Comparison of ENCODE assay signal across 27 cellular contexts in the genomic region with DNA sequence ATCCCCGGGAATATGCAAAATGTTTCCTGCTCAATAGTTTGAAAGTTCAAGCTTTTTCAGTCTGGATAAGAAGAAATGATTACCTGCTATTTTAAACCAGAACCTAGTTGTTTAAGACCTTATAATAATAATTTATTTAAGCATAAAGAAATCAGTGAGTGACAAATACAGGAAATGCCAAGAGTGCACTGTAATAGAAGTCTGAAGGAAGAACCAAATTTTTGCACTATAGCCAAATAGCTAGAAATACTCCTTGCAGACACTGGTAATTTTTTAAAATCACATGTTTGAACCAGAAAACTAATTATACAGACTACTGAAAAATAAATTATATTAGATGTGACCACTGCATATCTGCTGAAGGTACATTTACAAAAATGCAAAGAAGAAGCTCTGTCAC.
DNase-seq lines count a peak whose midpoint lies in the region; ATAC-seq, FAIRE-seq and TF ChIP-seq lines count a peak whose summit lies in the region.
"Had no signal": no experiment of that assay in that cellular context is flagged by ENCODE, and none has a peak within 500 bp of the region (broad histone marks: within the 10 kb centered on the region; RNA-seq: fewer than 3 reads in every experiment).

No MANE protein-coding gene starts in this region.

- H3K27me3 ChIP-seq in A673 (replicated peaks; ENCODE audit: insufficient read depth, low read depth, low read length, poor library complexity), result no peaks in the 10 kb centered on the region
- no peaks in the 10 kb centered on the region for H3K27me3 ChIP-seq in bronchial epithelial cell (ENCODE audit: control insufficient read depth, insufficient read depth, low read length)
- no peaks in the 10 kb centered on the region for H3K27me3 ChIP-seq in foreskin keratinocyte
- H3K27me3 ChIP-seq: adrenal gland, heart right ventricle, tibial artery had no signal

- ATAC-seq in foreskin keratinocyte (peak; percentile 27), GM19397 (IDR thresholded peaks at IDR 0.05; ENCODE audit: unreplicated experiment) (no peak)
- ATAC-seq: activated T-helper 17 cell treated with anti-CD3 and anti-CD28 coated beads, Interleukin-2, amount 50 U/mL, for 72 hours; heart right ventricle; psoas muscle; stimulated activated effector memory CD8-positive, alpha-beta T cell treated with anti-CD3 and anti-CD28 coated beads, Interleukin-12 subunit alpha, Interleukin-12 subunit beta, amount 100 ng/mL, for 72 hours had no signal

- POLR2A ChIA-PET in A673 (lab: Charles Lee; ENCODE audit: low non-redundant PET), result interaction anchor here (0.6 kb wide), 2 partner anchors 50 to 463 kb away, joined by 3 read pairs; no protein-coding TSS in a partner anchor

- CTCF ChIA-PET in A673 (lab: Charles Lee), result interaction anchor here (0.7 to 2.0 kb wide), 2 partner anchors 25 to 248 kb away, joined by 3 to 15 read pairs; no protein-coding TSS in a partner anchor

- peaks cover 4% of the 10 kb centered on the region for H3K36me3 ChIP-seq in A673 (ENCODE audit: insufficient read depth, low read length, poor library complexity, severe bottlenecking)
- H3K36me3 ChIP-seq in bronchial epithelial cell (ENCODE audit: control insufficient read depth, insufficient read depth, low read length), result no peaks in the 10 kb centered on the region
- H3K36me3 ChIP-seq: adrenal gland had no signal

- intact Hi-C loops in A673 (cut with micrococcal nuclease; ENCODE audit: unreplicated experiment), result loop anchor here (10.0 kb wide), 3 partner anchors 115 to 845 kb away; no protein-coding TSS in a partner anchor

- H3K4me1 ChIP-seq in A673 (ENCODE audit: insufficient read depth, low read length, poor library complexity, severe bottlenecking) (peaks cover 36% of the 10 kb centered on the region), foreskin keratinocyte (peaks cover 6% of the 10 kb centered on the region)
- H3K4me1 ChIP-seq: adrenal gland, psoas muscle had no signal

- H3K9me3 ChIP-seq in A673 (ENCODE audit: low read depth, low read length, poor library complexity, severe bottlenecking), result no peaks in the 10 kb centered on the region
- H3K9me3 ChIP-seq: adrenal gland, heart right ventricle, psoas muscle, tibial artery had no signal

- no peak for FAIRE-seq in bronchial epithelial cell (lab: Jason Lieb, UNC)
- FAIRE-seq: colon, GM19239, islet of Langerhans had no signal

- no peak overlapping the region for H3K4me3 ChIP-seq in A673 (ENCODE audit: low read depth, low read length, poor library complexity, severe bottlenecking)
- H3K4me3 ChIP-seq in bronchial epithelial cell (ENCODE audit: low read depth, low read length), result no peak overlapping the region
- H3K4me3 ChIP-seq: adrenal gland, heart right ventricle, psoas muscle, tibial artery had no signal

- TF ChIP-seq CTCF in A673 (conservative IDR thresholded peaks at IDR 0.05; ENCODE audit: low read depth, low read length), result no peak
- no peak for TF ChIP-seq CTCF in bronchial epithelial cell (IDR thresholded peaks at IDR 0.05; ENCODE audit: insufficient read depth, low read length, severe bottlenecking)
- TF ChIP-seq CTCF in foreskin keratinocyte (conservative IDR thresholded peaks at IDR 0.05), result no peak

- H3K27ac ChIP-seq in A673 (ENCODE audit: low read depth, low read length, poor library complexity, severe bottlenecking) (peak overlapping the region; percentile 41), foreskin keratinocyte (no peak overlapping the region)
- H3K27ac ChIP-seq: adrenal gland, heart right ventricle, psoas muscle, tibial artery had no signal

- BruUV-seq in A673 (replicated peaks; lab: Mats Ljungman, UMichigan), result no TSS peak

- DNase-seq in A673 (ENCODE audit: low spot score) (peak; percentile 85), HT1080 (ENCODE audit: low read depth) (peak; percentile 37), bronchial epithelial cell (ENCODE audit: low read depth) (peak; percentile 33), foreskin keratinocyte (peak in 1 of 2 donors; percentile 8), mucosa of gallbladder (ENCODE audit: low spot score) (no peak), KBM-7 (no peak)
- DNase-seq in stimulated activated naive CD4-positive, alpha-beta T cell (lab: John Stamatoyannopoulos, UW), result no peak
- DNase-seq: 8988T; activated CD4-positive, alpha-beta T cell treated with anti-CD3 and anti-CD28 coated beads for 1 hour; adrenal gland; CD4-positive, alpha-beta memory T cell; DMS79 treated with DMSO at 0.1 percent for 48 hours; heart right ventricle; mammary epithelial cell; NCI-H187; NCI-H510A treated with DMSO at 0.1 percent for 48 hours; nephron progenitor cell; psoas muscle; SIG-M5; stimulated activated CD4-positive, alpha-beta T cell treated with anti-CD3 and anti-CD28 coated beads, Interleukin-12 subunit alpha, Interleukin-12 subunit beta, amount 100 ng/mL, for 4 hours; tibial artery had no signal

- in situ Hi-C loops in KBM-7 (cut with MboI; ENCODE audit: low pct_unique_long_range_greater_than_20kb, low sequenced_read_pairs), result no loop called here

Comparison
In these comparisons a context has a peak if more than half of its experiments do, and no peak if none do; other contexts are left out.
1. DNase-seq: peak in A673 (single experiment), HT1080 (single experiment) and bronchial epithelial cell (single experiment); none in mucosa of gallbladder (single experiment), stimulated activated naive CD4-positive, alpha-beta T cell (0 of 6) and KBM-7 (single experiment).